ENCODE assay signal across 9 cellular contexts in genomic region chr5:95712347-95712958, GRCh38. TPM values are rescaled to one million over a fixed set of nuclear protein-coding genes. Genes with fewer than 3 reads are reported as not detected.
DNase-seq lines count a peak whose midpoint lies in the region; ATAC-seq and TF ChIP-seq lines count a peak whose summit lies in the region.
"Had no signal": no experiment of that assay in that cellular context is flagged by ENCODE, and none has a peak within 500 bp of the region (broad histone marks: within the 10 kb centered on the region; RNA-seq: fewer than 3 reads in every experiment).

No MANE protein-coding gene starts in this region.

- no peaks in the 10 kb centered on the region for H3K36me3 Mint-ChIP-seq in activated naive CD8-positive, alpha-beta T cell treated with anti-CD3 and anti-CD28 coated beads, Interleukin-2, amount 50 U/mL, for 24 hours (ENCODE audit: low read depth)

- H3K27ac ChIP-seq in HUES6 (ENCODE audit: low read depth, low read length), result peak overlapping the region; percentile 44; the same call in 1 of the 2 replicates
- H3K27ac ChIP-seq in colonic mucosa, result no peak overlapping the region

- H3K4me1 Mint-ChIP-seq in activated naive CD8-positive, alpha-beta T cell treated with anti-CD3 and anti-CD28 coated beads, Interleukin-2, amount 50 U/mL, for 24 hours, result peaks cover 22% of the 10 kb centered on the region

- intact Hi-C loops in colonic mucosa (cut with DNase I), result no loop called here

- H3K9me3 ChIP-seq in HUES6 (ENCODE audit: control insufficient read depth, insufficient read depth, low read depth, low read length) (no peaks in the 10 kb centered on the region), colonic mucosa (no peaks in the 10 kb centered on the region)

- H3K9me3 Mint-ChIP-seq in activated naive CD8-positive, alpha-beta T cell treated with anti-CD3 and anti-CD28 coated beads, Interleukin-2, amount 50 U/mL, for 24 hours, result peaks cover 4% of the 10 kb centered on the region

- DNase-seq in DMS53 treated with DMSO at 0.1 percent for 48 hours (lab: John Stamatoyannopoulos, UW; ENCODE audit: unreplicated experiment) (peak; percentile 27), myocyte (ENCODE audit: low read depth) (peak; percentile 91), ureter (ENCODE audit: low spot score) (no peak), colonic mucosa (no peak), NCI-H524 (lab: John Stamatoyannopoulos, UW) (no peak)
- peak; percentile 37 for DNase-seq in activated naive CD8-positive, alpha-beta T cell treated with anti-CD3 and anti-CD28 coated beads, Interleukin-2, amount 50 U/mL, for 24 hours
- DNase-seq: NCI-H2029 treated with DMSO at 0.1 percent for 48 hours had no signal

- H3K27me3 ChIP-seq in HUES6 (ENCODE audit: control insufficient read depth, insufficient read depth, low read length) (no peaks in the 10 kb centered on the region; the same call in 1 of the 2 replicates), colonic mucosa (no peaks in the 10 kb centered on the region)

- peaks cover 17% of the 10 kb centered on the region for H3K4me1 ChIP-seq in HUES6 (ENCODE audit: control insufficient read depth, insufficient read depth, low read length)
- no peaks in the 10 kb centered on the region for H3K4me1 ChIP-seq in colonic mucosa

- peaks cover 3% of the 10 kb centered on the region for H3K27me3 Mint-ChIP-seq in activated naive CD8-positive, alpha-beta T cell treated with anti-CD3 and anti-CD28 coated beads, Interleukin-2, amount 50 U/mL, for 24 hours

- H3K9ac ChIP-seq in HUES6 (ENCODE audit: low read length) (no peak overlapping the region), colonic mucosa (ENCODE audit: low read depth in 2 of 2, low read length in 2 of 2) (no peak overlapping the region)

- ATAC-seq in activated naive CD8-positive, alpha-beta T cell treated with anti-CD3 and anti-CD28 coated beads, Interleukin-2, amount 50 U/mL, for 24 hours, result peak; percentile 96
- no peak for ATAC-seq in HG03342 (IDR thresholded peaks at IDR 0.05; ENCODE audit: unreplicated experiment)

- no peak for TF ChIP-seq CTCF in colonic mucosa (IDR thresholded peaks at IDR 0.05)

- H3K4me3 Mint-ChIP-seq in activated naive CD8-positive, alpha-beta T cell treated with anti-CD3 and anti-CD28 coated beads, Interleukin-2, amount 50 U/mL, for 24 hours, result no peak overlapping the region

- H3K36me3 ChIP-seq in HUES6 (ENCODE audit: control insufficient read depth, insufficient read depth, low read length), result no peaks in the 10 kb centered on the region
- H3K36me3 ChIP-seq in colonic mucosa, result no peaks in the 10 kb centered on the region

- H3K4me3 ChIP-seq in HUES6 (ENCODE audit: low read depth, low read length) (no peak overlapping the region; the same call in 1 of the 2 replicates), colonic mucosa (no peak overlapping the region)

- no peak overlapping the region for H3K27ac Mint-ChIP-seq in activated naive CD8-positive, alpha-beta T cell treated with anti-CD3 and anti-CD28 coated beads, Interleukin-2, amount 50 U/mL, for 24 hours

RNA-seq across cellular contexts. Expression of gene RHOBTB3, which starts 18.7 kb away (rescaled TPM):
- total RNA-seq in myocyte (223 and 309 TPM in 2 replicates), ureter (102 TPM), colonic mucosa (10 to 100 TPM; 50.0 to 59.0 TPM)
- polyA plus RNA-seq in myocyte (2012), result 45.2 TPM

RNA-seq across cellular contexts. Expression of gene SPATA9, which starts 29.7 kb away (rescaled TPM):
- 1.4 and 1.7 TPM in 2 replicates for total RNA-seq in myocyte
- 1.1 TPM for polyA plus RNA-seq in myocyte (2012)
- 1.4 TPM for total RNA-seq in ureter
- under 1 TPM; 0.37 to 0.40 TPM for total RNA-seq in colonic mucosa

Comparison
In these comparisons a context has a peak if more than half of its experiments do, and no peak if none do; other contexts are left out.
1. DNase-seq: peak in DMS53 treated with DMSO at 0.1 percent for 48 hours (single experiment), activated naive CD8-positive, alpha-beta T cell treated with anti-CD3 and anti-CD28 coated beads, Interleukin-2, amount 50 U/mL, for 24 hours (single experiment) and myocyte (single experiment); none in ureter (single experiment), colonic mucosa (single experiment) and NCI-H524 (0 of 2).